ENCODE assay signal across 1 cellular context in genomic region chr12:68489273-68489672, GRCh38.
TF ChIP-seq lines count a peak whose summit lies in the region.

No MANE protein-coding gene starts in this region.

TF ChIP-seq in WTC11, 78 proteins besides CTCF, POLR2A, EP300 and RAD21 (continued from another document):
- TF ChIP-seq ZNF396 (CRISPR knock-in tag; IDR thresholded peaks at IDR 0.05; ENCODE audit: borderline replicate concordance) (no peak), TP53 (CRISPR knock-in tag; IDR thresholded peaks at IDR 0.05) (no peak), RELA (CRISPR knock-in tag; IDR thresholded peaks at IDR 0.05; ENCODE audit: borderline replicate concordance) (no peak), IRF1 (CRISPR knock-in tag; IDR thresholded peaks at IDR 0.05) (no peak), CBFB (CRISPR knock-in tag; IDR thresholded peaks at IDR 0.05; ENCODE audit: low read depth) (no peak), ZNF416 (CRISPR knock-in tag; IDR thresholded peaks at IDR 0.05) (no peak), GRHL2 (CRISPR knock-in tag; IDR thresholded peaks at IDR 0.05; ENCODE audit: insufficient replicate concordance, severe bottlenecking) (no peak), RORB (CRISPR knock-in tag; IDR thresholded peaks at IDR 0.05) (no peak), ZNF281 (CRISPR knock-in tag; IDR thresholded peaks at IDR 0.05) (no peak), ZNF219 (CRISPR knock-in tag; IDR thresholded peaks at IDR 0.05; ENCODE audit: borderline replicate concordance) (no peak), SMAD4 (CRISPR knock-in tag; IDR thresholded peaks at IDR 0.05) (no peak), E2F4 (CRISPR knock-in tag; IDR thresholded peaks at IDR 0.05; ENCODE audit: borderline replicate concordance, low read depth) (no peak), PRDM15 (CRISPR knock-in tag; IDR thresholded peaks at IDR 0.05) (no peak), FOXP1 (CRISPR knock-in tag; IDR thresholded peaks at IDR 0.05; ENCODE audit: borderline replicate concordance) (no peak)
